ENCODE assay signal across 19 cellular contexts in the genomic region with DNA sequence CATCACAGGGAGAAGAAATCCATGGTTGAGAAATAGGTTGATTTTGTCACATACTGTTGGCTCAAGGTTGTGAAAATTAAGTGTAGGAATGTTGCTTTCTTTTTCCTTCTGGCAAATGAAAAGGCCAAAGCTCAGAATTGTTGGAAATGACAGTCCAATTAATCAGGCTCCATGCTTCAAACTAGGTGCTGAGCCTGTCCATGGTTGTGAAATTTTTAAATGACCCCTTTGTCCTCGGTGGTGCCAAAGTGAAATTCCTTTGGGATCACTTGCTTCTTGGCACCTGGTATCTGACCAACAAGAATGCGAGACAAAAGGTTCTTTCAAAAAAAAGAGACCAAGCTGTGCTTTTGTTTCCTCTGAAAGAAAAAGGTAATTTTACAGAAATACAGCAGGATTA.
DNase-seq lines count a peak whose midpoint lies in the region; ATAC-seq and TF ChIP-seq lines count a peak whose summit lies in the region.
"Had no signal": no experiment of that assay in that cellular context is flagged by ENCODE, and none has a peak within 500 bp of the region (broad histone marks: within the 10 kb centered on the region; RNA-seq: fewer than 3 reads in every experiment).

No MANE protein-coding gene starts in this region.

- H3F3A ChIP-seq in PC-9 (ENCODE audit: insufficient read depth, low read depth), result no peaks in the 10 kb centered on the region

- H3K4me1 ChIP-seq in PC-9 (replicated peaks; ENCODE audit: insufficient read depth), result no peaks in the 10 kb centered on the region

- no peaks in the 10 kb centered on the region for H3K36me3 ChIP-seq in PC-9 (ENCODE audit: low read depth)

- H3K9me2 ChIP-seq in PC-9 (ENCODE audit: insufficient read depth), result no peaks in the 10 kb centered on the region

- H3K79me2 ChIP-seq in PC-9 (ENCODE audit: low read depth), result no peaks in the 10 kb centered on the region

- TF ChIP-seq CTCF in PC-9 (conservative IDR thresholded peaks at IDR 0.05), result no peak
- no peak for TF ChIP-seq CTCF in choroid plexus epithelial cell (conservative IDR thresholded peaks at IDR 0.05; ENCODE audit: low read depth, low read length)

- intact Hi-C loops in PC-9 (cut with micrococcal nuclease; ENCODE audit: unreplicated experiment), result no loop called here
- intact Hi-C loops in head of caudate nucleus (cut with DNase I), result no loop called here

- H3K4me3 ChIP-seq in PC-9 (no peak overlapping the region), choroid plexus epithelial cell (ENCODE audit: low read depth, low read length) (no peak overlapping the region)

- H3K27me3 ChIP-seq in PC-9 (ENCODE audit: insufficient read depth, low read depth), result no peaks in the 10 kb centered on the region

- CTCF ChIA-PET in PC-9 (lab: Charles Lee), result no interaction called here

- no peak overlapping the region for H3K27ac ChIP-seq in PC-9

- no TSS peak for BruUV-seq in PC-9 (replicated peaks; lab: Mats Ljungman, UMichigan)

- DNase-seq in EL (peak; percentile 2), PC-9 (peak; percentile 13 to 48), choroid plexus epithelial cell (ENCODE audit: low read depth) (peak; percentile 4), myocyte (ENCODE audit: low read depth) (peak; percentile 7), head of caudate nucleus (no peak), nucleus accumbens (lab: John Stamatoyannopoulos, UW) (no peak)
- DNase-seq in stimulated activated naive CD4-positive, alpha-beta T cell treated with Interleukin-2 at 50 U/mL for 16 hours (lab: John Stamatoyannopoulos, UW), result no peak
- DNase-seq: activated CD4-positive, alpha-beta T cell treated with anti-CD3 and anti-CD28 coated beads, Interleukin-2, amount 50 U/mL, for 48 hours; activated T-cell treated with anti-CD3 and anti-CD28 coated beads, Interleukin-2, amount 50 U/mL, for 24 hours; CD8-positive, alpha-beta memory T cell; GOT3; natural killer cell; NCI-H187; NCI-H446 treated with DMSO at 0.1 percent for 48 hours; stimulated activated CD4-positive, alpha-beta T cell treated with anti-CD3 and anti-CD28 coated beads, Interleukin-12 subunit alpha, Interleukin-12 subunit beta, amount 100 ng/mL, for 4 hours; trophoblast cell had no signal

- POLR2A ChIA-PET in PC-9 (lab: Charles Lee; ENCODE audit: unreplicated experiment), result interaction anchor here (0.6 kb wide), 1 partner anchor 97 kb away, joined by 3 read pairs; no protein-coding TSS in a partner anchor

- H3K9me3 ChIP-seq in PC-9 (ENCODE audit: insufficient read depth, low read depth), result no peaks in the 10 kb centered on the region

- no peak for ATAC-seq in HG02852 (IDR thresholded peaks at IDR 0.05; ENCODE audit: unreplicated experiment)
- ATAC-seq: natural killer cell; SK-N-SH treated with all-trans-retinoic acid at 6 μM for 48 hours; stimulated activated memory B cell treated with anti-CD40 and anti-IgM and Interleukin-4, amounts not matched to agents 10 μg/mL and 1 μg/mL and 100 μg/mL, for 72 hours had no signal

- no peak overlapping the region for H3K4me2 ChIP-seq in PC-9

- no peak overlapping the region for H2AFZ ChIP-seq in PC-9

- no peaks in the 10 kb centered on the region for H4K20me1 ChIP-seq in PC-9 (ENCODE audit: insufficient read depth)

Comparison
In these comparisons a context has a peak if more than half of its experiments do, and no peak if none do; other contexts are left out.
1. DNase-seq: peak in EL (single experiment), PC-9 (2 of 2), choroid plexus epithelial cell (single experiment) and myocyte (single experiment); none in stimulated activated naive CD4-positive, alpha-beta T cell treated with Interleukin-2 at 50 U/mL for 16 hours (single experiment), head of caudate nucleus (0 of 42) and nucleus accumbens (0 of 56).